36 cellular contexts compared by ENCODE assay signal in genomic region chr15:27639595-27639994, GRCh38.
"Had no signal": no experiment of that assay in that cellular context is flagged by ENCODE, and none has a peak within 500 bp of the region (broad histone marks: within the 10 kb centered on the region; RNA-seq: fewer than 3 reads in every experiment).

No MANE protein-coding gene starts in this region.

- H3K4me3 Mint-ChIP-seq: activated B cell treated with CpG ODN at 0.5 μM for 24 hours; activated CD4-positive, alpha-beta memory T cell treated with anti-CD3 and anti-CD28 coated beads for 36 hours; activated CD4-positive, alpha-beta T cell treated with anti-CD3 and anti-CD28 coated beads, Interleukin-2, amount 10 ng/mL, durations not matched to agents 24 days and 14 days; activated CD8-positive, alpha-beta T cell treated with anti-CD3 and anti-CD28 coated beads for 36 hours; activated naive CD4-positive, alpha-beta T cell treated with anti-CD3 and anti-CD28 coated beads, Interleukin-2, amount 10 ng/mL, durations not matched to agents 7 days and 5 days; activated naive CD4-positive, alpha-beta T cell treated with anti-CD3 and anti-CD28 coated beads, Interleukin-2, amount 50 U/mL, for 24 hours; activated naive CD8-positive, alpha-beta T cell; activated naive CD8-positive, alpha-beta T cell treated with anti-CD3 and anti-CD28 coated beads, Interleukin-2, amount 10 ng/mL, durations not matched to agents 7 days and 5 days; activated naive CD8-positive, alpha-beta T cell treated with anti-CD3 and anti-CD28 coated beads, Interleukin-2, amount 50 U/mL, for 24 hours; activated T-cell treated with anti-CD3 and anti-CD28 coated beads, Interleukin-2, amount 50 U/mL, for 4 hours; activated T-cell treated with anti-CD3 and anti-CD28 coated beads, Interleukin-2, amount 50 U/mL, for 72 hours; activated T-helper 1 cell treated with anti-CD3 and anti-CD28 coated beads, Interleukin-12 subunit alpha, Interleukin-12 subunit beta, Interleukin-2, Interleukin-4 antibody, amounts not matched to agents 30 ng/mL and 10 ng/mL and 1 ng/mL, durations not matched to agents 14 hours and 24 hours and 36 hours; activated T-helper 17 cell treated with anti-CD3 and anti-CD28 coated beads, Interleukin-2, amount 50 U/mL, for 72 hours; brain; central memory CD8-positive, alpha-beta T cell; T-helper 1 cell treated with Interleukin-12 subunit alpha and Interleukin-12 subunit beta and Interleukin-4 antibody, amounts not matched to agents 30 μg/mL and 1 μg/mL, for 36 hours; T-helper 2 cell treated with Interferon-gamma antibody and Interleukin-4, amounts not matched to agents 5 μg/mL and 100 μg/mL, for 36 hours had no signal

- H3K27ac ChIP-seq: ascending aorta, cardiac muscle cell, VCaP had no signal

- H3K27me3 ChIP-seq: ascending aorta, cardiac muscle cell had no signal

- DNase-seq: activated B cell treated with CpG ODN at 0.5 μM for 24 hours; activated CD4-positive, alpha-beta memory T cell treated with anti-CD3 and anti-CD28 coated beads for 36 hours; activated CD4-positive, alpha-beta T cell treated with anti-CD3 and anti-CD28 coated beads for 4 hours; activated CD4-positive, alpha-beta T cell treated with anti-CD3 and anti-CD28 coated beads, Interleukin-2, amount 10 ng/mL, durations not matched to agents 24 days and 14 days; activated CD4-positive, alpha-beta T cell treated with anti-CD3 and anti-CD28 coated beads, Interleukin-2, amount 50 U/mL, for 1 hour; activated CD4-positive, alpha-beta T cell treated with anti-CD3 and anti-CD28 coated beads, Interleukin-2, amount 50 U/mL, for 4 hours; activated CD4-positive, CD25-positive, alpha-beta regulatory T cell treated with anti-CD3 and anti-CD28 coated beads, Interleukin-2, amount 50 U/mL, for 72 hours; activated CD8-positive, alpha-beta memory T cell treated with anti-CD3 and anti-CD28 coated beads, Interleukin-2, amount 50 U/mL, for 4 hours; activated CD8-positive, alpha-beta T cell treated with anti-CD3 and anti-CD28 coated beads for 36 hours; activated effector memory CD4-positive, alpha-beta T cell treated with anti-CD3 and anti-CD28 coated beads, Interleukin-2, amount 50 U/mL, for 16 hours; activated naive CD4-positive, alpha-beta T cell treated with anti-CD3 and anti-CD28 coated beads, Interleukin-2, amount 10 ng/mL, durations not matched to agents 7 days and 5 days; activated naive CD4-positive, alpha-beta T cell treated with Interleukin-2 at 50 U/mL for 16 hours; activated naive CD8-positive, alpha-beta T cell treated with anti-CD3 and anti-CD28 coated beads, Interleukin-2, amount 10 ng/mL, durations not matched to agents 7 days and 5 days; activated naive CD8-positive, alpha-beta T cell treated with anti-CD3 and anti-CD28 coated beads, Interleukin-2, amount 50 U/mL, for 24 hours; activated T-cell treated with anti-CD3 and anti-CD28 coated beads for 4 hours; activated T-cell treated with anti-CD3 and anti-CD28 coated beads, Interleukin-2, amount 50 U/mL, for 1 hour; activated T-cell treated with anti-CD3 and anti-CD28 coated beads, Interleukin-2, amount 50 U/mL, for 4 hours; activated T-cell treated with anti-CD3 and anti-CD28 coated beads, Interleukin-2, amount 50 U/mL, for 72 hours; amygdala; anterior cingulate cortex; caudate nucleus; cerebellar nuclear complex; T-helper 1 cell; T-helper 2 cell; T-helper 9 cell had no signal

- ATAC-seq: activated CD8-positive, alpha-beta T cell treated with anti-CD3 and anti-CD28 coated beads for 36 hours; activated naive CD8-positive, alpha-beta T cell treated with anti-CD3 and anti-CD28 coated beads, Interleukin-2, amount 50 U/mL, for 24 hours; activated T-cell treated with anti-CD3 and anti-CD28 coated beads, Interleukin-2, amount 50 U/mL, for 4 hours; activated T-cell treated with anti-CD3 and anti-CD28 coated beads, Interleukin-2, amount 50 U/mL, for 72 hours; activated T-helper 17 cell treated with anti-CD3 and anti-CD28 coated beads, Interleukin-2, amount 50 U/mL, for 72 hours had no signal

- H3K4me1 Mint-ChIP-seq: activated B cell treated with CpG ODN at 0.5 μM for 24 hours; activated CD4-positive, alpha-beta T cell treated with anti-CD3 and anti-CD28 coated beads, Interleukin-2, amount 10 ng/mL, durations not matched to agents 24 days and 14 days; activated naive CD4-positive, alpha-beta T cell treated with anti-CD3 and anti-CD28 coated beads, Interleukin-2, amount 10 ng/mL, durations not matched to agents 7 days and 5 days; activated naive CD4-positive, alpha-beta T cell treated with anti-CD3 and anti-CD28 coated beads, Interleukin-2, amount 50 U/mL, for 24 hours; activated naive CD8-positive, alpha-beta T cell treated with anti-CD3 and anti-CD28 coated beads, Interleukin-2, amount 10 ng/mL, durations not matched to agents 7 days and 5 days; activated naive CD8-positive, alpha-beta T cell treated with anti-CD3 and anti-CD28 coated beads, Interleukin-2, amount 50 U/mL, for 24 hours; activated T-helper 17 cell treated with anti-CD3 and anti-CD28 coated beads, Interleukin-2, amount 50 U/mL, for 72 hours; central memory CD8-positive, alpha-beta T cell had no signal

- H3K27me3 Mint-ChIP-seq: activated B cell treated with CpG ODN at 0.5 μM for 24 hours; activated CD4-positive, alpha-beta memory T cell treated with anti-CD3 and anti-CD28 coated beads for 36 hours; activated CD4-positive, alpha-beta T cell treated with anti-CD3 and anti-CD28 coated beads, Interleukin-2, amount 10 ng/mL, durations not matched to agents 24 days and 14 days; activated CD8-positive, alpha-beta T cell treated with anti-CD3 and anti-CD28 coated beads for 36 hours; activated naive CD4-positive, alpha-beta T cell treated with anti-CD3 and anti-CD28 coated beads, Interleukin-2, amount 10 ng/mL, durations not matched to agents 7 days and 5 days; activated naive CD8-positive, alpha-beta T cell; activated naive CD8-positive, alpha-beta T cell treated with anti-CD3 and anti-CD28 coated beads, Interleukin-2, amount 10 ng/mL, durations not matched to agents 7 days and 5 days; activated naive CD8-positive, alpha-beta T cell treated with anti-CD3 and anti-CD28 coated beads, Interleukin-2, amount 50 U/mL, for 24 hours; activated T-helper 17 cell treated with anti-CD3 and anti-CD28 coated beads, Interleukin-2, amount 50 U/mL, for 72 hours; central memory CD8-positive, alpha-beta T cell had no signal

- H3K27ac Mint-ChIP-seq: activated B cell treated with CpG ODN at 0.5 μM for 24 hours; activated CD4-positive, alpha-beta memory T cell treated with anti-CD3 and anti-CD28 coated beads for 36 hours; activated CD4-positive, alpha-beta T cell treated with anti-CD3 and anti-CD28 coated beads, Interleukin-2, amount 10 ng/mL, durations not matched to agents 24 days and 14 days; activated CD8-positive, alpha-beta T cell treated with anti-CD3 and anti-CD28 coated beads for 36 hours; activated naive CD4-positive, alpha-beta T cell treated with anti-CD3 and anti-CD28 coated beads, Interleukin-2, amount 10 ng/mL, durations not matched to agents 7 days and 5 days; activated naive CD4-positive, alpha-beta T cell treated with anti-CD3 and anti-CD28 coated beads, Interleukin-2, amount 50 U/mL, for 24 hours; activated naive CD8-positive, alpha-beta T cell; activated naive CD8-positive, alpha-beta T cell treated with anti-CD3 and anti-CD28 coated beads, Interleukin-2, amount 10 ng/mL, durations not matched to agents 7 days and 5 days; activated naive CD8-positive, alpha-beta T cell treated with anti-CD3 and anti-CD28 coated beads, Interleukin-2, amount 50 U/mL, for 24 hours; activated T-cell treated with anti-CD3 and anti-CD28 coated beads, Interleukin-2, amount 50 U/mL, for 72 hours; activated T-helper 1 cell treated with anti-CD3 and anti-CD28 coated beads, Interleukin-12 subunit alpha, Interleukin-12 subunit beta, Interleukin-2, Interleukin-4 antibody, amounts not matched to agents 30 ng/mL and 10 ng/mL and 1 ng/mL, durations not matched to agents 14 hours and 24 hours and 36 hours; activated T-helper 17 cell treated with anti-CD3 and anti-CD28 coated beads, Interleukin-2, amount 50 U/mL, for 72 hours; brain; T-helper 1 cell treated with Interleukin-12 subunit alpha and Interleukin-12 subunit beta and Interleukin-4 antibody, amounts not matched to agents 30 μg/mL and 1 μg/mL, for 36 hours; T-helper 2 cell treated with Interferon-gamma antibody and Interleukin-4, amounts not matched to agents 5 μg/mL and 100 μg/mL, for 36 hours had no signal

- H3K4me1 ChIP-seq: ascending aorta had no signal

- H3K9me3 ChIP-seq: ascending aorta had no signal

- H3K36me3 ChIP-seq: ascending aorta, cardiac muscle cell had no signal

- H3K4me3 ChIP-seq: ascending aorta, cardiac muscle cell had no signal

- H3K36me3 Mint-ChIP-seq: activated CD4-positive, alpha-beta memory T cell treated with anti-CD3 and anti-CD28 coated beads for 36 hours; activated naive CD4-positive, alpha-beta T cell treated with anti-CD3 and anti-CD28 coated beads, Interleukin-2, amount 10 ng/mL, durations not matched to agents 7 days and 5 days; activated naive CD4-positive, alpha-beta T cell treated with anti-CD3 and anti-CD28 coated beads, Interleukin-2, amount 50 U/mL, for 24 hours; activated naive CD8-positive, alpha-beta T cell; activated naive CD8-positive, alpha-beta T cell treated with anti-CD3 and anti-CD28 coated beads, Interleukin-2, amount 10 ng/mL, durations not matched to agents 7 days and 5 days; brain had no signal
